Comparison of ENCODE assay signal across 1 cellular context in the genomic region with DNA sequence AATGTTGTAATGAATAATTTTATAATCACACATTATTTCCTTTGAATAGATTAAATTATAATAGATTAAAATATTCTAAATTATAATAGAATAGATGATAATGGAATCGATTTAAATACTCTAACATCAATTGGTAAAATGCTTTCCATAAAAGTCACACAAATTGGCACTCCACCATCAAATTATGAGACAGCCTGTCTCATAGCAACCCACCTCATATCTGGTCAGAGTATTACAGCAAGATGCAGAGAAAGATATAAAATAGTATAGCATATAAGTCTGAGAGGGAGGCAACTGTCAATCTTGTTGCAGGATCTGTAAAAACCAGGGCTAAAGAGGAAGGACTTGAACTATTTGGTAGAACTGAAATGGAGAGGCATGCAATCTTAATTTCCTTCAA.
TF ChIP-seq lines count a peak whose summit lies in the region.

No MANE protein-coding gene starts in this region.

TF ChIP-seq in HepG2, 621 proteins besides CTCF, POLR2A, EP300 and RAD21 (continued from another document):
- TF ChIP-seq, protein P1, sequence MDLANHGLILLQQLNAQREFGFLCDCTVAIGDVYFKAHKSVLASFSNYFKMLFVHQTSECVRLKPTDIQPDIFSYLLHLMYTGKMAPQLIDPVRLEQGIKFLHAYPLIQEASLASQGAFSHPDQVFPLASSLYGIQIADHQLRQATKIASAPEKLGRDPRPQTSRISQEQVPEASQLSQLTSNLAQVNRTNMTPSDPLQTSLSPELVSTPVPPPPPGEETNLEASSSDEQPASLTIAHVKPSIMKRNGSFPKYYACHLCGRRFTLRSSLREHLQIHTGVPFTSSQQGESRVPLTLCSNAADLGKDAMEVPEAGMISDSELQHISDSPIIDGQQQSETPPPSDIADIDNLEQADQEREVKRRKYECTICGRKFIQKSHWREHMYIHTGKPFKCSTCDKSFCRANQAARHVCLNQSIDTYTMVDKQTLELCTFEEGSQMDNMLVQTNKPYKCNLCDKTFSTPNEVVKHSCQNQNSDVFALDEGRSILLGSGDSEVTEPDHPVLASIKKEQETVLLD (CRISPR knock-in tag; IDR thresholded peaks at IDR 0.05; ENCODE audit: low read depth), result no peak
- TF ChIP-seq, protein P2, sequence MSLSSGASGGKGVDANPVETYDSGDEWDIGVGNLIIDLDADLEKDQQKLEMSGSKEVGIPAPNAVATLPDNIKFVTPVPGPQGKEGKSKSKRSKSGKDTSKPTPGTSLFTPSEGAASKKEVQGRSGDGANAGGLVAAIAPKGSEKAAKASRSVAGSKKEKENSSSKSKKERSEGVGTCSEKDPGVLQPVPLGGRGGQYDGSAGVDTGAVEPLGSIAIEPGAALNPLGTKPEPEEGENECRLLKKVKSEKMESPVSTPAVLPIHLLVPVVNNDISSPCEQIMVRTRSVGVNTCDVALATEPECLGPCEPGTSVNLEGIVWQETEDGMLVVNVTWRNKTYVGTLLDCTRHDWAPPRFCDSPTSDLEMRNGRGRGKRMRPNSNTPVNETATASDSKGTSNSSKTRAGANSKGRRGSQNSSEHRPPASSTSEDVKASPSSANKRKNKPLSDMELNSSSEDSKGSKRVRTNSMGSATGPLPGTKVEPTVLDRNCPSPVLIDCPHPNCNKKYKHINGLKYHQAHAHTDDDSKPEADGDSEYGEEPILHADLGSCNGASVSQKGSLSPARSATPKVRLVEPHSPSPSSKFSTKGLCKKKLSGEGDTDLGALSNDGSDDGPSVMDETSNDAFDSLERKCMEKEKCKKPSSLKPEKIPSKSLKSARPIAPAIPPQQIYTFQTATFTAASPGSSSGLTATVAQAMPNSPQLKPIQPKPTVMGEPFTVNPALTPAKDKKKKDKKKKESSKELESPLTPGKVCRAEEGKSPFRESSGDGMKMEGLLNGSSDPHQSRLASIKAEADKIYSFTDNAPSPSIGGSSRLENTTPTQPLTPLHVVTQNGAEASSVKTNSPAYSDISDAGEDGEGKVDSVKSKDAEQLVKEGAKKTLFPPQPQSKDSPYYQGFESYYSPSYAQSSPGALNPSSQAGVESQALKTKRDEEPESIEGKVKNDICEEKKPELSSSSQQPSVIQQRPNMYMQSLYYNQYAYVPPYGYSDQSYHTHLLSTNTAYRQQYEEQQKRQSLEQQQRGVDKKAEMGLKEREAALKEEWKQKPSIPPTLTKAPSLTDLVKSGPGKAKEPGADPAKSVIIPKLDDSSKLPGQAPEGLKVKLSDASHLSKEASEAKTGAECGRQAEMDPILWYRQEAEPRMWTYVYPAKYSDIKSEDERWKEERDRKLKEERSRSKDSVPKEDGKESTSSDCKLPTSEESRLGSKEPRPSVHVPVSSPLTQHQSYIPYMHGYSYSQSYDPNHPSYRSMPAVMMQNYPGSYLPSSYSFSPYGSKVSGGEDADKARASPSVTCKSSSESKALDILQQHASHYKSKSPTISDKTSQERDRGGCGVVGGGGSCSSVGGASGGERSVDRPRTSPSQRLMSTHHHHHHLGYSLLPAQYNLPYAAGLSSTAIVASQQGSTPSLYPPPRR (CRISPR knock-in tag; IDR thresholded peaks at IDR 0.05; ENCODE audit: borderline replicate concordance), result no peak
- TF ChIP-seq GABPB1 (CRISPR knock-in tag; IDR thresholded peaks at IDR 0.05) (no peak), PCBP2 (optimal IDR thresholded peaks at IDR 0.05; ENCODE audit: low read depth, low read length, poor library complexity, severe bottlenecking) (no peak)
- TF ChIP-seq, protein P3, sequence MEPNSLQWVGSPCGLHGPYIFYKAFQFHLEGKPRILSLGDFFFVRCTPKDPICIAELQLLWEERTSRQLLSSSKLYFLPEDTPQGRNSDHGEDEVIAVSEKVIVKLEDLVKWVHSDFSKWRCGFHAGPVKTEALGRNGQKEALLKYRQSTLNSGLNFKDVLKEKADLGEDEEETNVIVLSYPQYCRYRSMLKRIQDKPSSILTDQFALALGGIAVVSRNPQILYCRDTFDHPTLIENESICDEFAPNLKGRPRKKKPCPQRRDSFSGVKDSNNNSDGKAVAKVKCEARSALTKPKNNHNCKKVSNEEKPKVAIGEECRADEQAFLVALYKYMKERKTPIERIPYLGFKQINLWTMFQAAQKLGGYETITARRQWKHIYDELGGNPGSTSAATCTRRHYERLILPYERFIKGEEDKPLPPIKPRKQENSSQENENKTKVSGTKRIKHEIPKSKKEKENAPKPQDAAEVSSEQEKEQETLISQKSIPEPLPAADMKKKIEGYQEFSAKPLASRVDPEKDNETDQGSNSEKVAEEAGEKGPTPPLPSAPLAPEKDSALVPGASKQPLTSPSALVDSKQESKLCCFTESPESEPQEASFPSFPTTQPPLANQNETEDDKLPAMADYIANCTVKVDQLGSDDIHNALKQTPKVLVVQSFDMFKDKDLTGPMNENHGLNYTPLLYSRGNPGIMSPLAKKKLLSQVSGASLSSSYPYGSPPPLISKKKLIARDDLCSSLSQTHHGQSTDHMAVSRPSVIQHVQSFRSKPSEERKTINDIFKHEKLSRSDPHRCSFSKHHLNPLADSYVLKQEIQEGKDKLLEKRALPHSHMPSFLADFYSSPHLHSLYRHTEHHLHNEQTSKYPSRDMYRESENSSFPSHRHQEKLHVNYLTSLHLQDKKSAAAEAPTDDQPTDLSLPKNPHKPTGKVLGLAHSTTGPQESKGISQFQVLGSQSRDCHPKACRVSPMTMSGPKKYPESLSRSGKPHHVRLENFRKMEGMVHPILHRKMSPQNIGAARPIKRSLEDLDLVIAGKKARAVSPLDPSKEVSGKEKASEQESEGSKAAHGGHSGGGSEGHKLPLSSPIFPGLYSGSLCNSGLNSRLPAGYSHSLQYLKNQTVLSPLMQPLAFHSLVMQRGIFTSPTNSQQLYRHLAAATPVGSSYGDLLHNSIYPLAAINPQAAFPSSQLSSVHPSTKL (CRISPR knock-in tag; IDR thresholded peaks at IDR 0.05), result no peak
- TF ChIP-seq, protein P4, sequence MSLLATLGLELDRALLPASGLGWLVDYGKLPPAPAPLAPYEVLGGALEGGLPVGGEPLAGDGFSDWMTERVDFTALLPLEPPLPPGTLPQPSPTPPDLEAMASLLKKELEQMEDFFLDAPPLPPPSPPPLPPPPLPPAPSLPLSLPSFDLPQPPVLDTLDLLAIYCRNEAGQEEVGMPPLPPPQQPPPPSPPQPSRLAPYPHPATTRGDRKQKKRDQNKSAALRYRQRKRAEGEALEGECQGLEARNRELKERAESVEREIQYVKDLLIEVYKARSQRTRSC (CRISPR knock-in tag; IDR thresholded peaks at IDR 0.05; ENCODE audit: low read depth), result no peak
TF ChIP-seq in HepG2: peak in this region for 0.
